ENCODE assay signal across 1 cellular context in the genomic region with DNA sequence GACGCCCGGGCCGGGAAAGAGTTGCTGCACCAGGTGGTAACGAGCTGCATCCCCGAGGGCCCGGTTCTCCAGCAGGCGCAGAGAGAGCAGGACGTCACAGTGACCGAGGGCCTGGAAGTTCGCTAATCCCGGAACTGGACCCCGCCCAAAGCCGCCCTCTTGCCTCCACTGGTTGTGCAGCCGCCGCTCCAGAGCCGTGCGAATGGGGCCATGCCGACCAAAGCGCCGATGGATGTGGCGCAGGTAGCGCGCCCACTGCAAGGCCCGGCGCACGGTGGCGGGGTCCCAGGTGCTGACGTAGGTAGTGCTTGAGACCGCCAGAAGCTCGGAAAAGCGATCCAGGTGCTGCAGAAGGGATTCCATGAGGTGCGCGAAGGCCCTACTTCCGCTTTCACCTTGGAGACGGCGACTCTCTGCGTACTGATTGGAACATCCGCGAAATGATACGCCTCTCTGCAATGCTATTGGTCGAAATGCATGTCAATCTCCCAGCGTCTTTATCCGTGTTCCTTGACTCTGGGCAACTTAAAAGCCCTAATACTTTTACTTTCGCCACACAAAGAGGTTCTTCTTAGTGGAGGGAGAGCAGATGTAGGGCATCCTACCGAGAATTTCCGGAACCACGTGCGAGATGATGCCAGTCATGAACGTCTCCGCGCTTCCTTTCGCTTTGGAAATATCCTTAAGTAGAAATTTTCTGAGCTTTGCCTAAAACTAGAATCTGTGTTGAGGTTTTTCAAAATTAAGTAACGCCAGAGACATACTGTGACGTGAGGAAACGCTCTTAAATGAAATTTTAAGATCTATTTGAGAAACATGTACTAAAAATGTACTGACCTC.
TF ChIP-seq lines count a peak whose summit lies in the region.

A gene with protein sequence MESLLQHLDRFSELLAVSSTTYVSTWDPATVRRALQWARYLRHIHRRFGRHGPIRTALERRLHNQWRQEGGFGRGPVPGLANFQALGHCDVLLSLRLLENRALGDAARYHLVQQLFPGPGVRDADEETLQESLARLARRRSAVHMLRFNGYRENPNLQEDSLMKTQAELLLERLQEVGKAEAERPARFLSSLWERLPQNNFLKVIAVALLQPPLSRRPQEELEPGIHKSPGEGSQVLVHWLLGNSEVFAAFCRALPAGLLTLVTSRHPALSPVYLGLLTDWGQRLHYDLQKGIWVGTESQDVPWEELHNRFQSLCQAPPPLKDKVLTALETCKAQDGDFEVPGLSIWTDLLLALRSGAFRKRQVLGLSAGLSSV (minus strand): TSS at position 376 of the 840 bp plus-strand sequence. CDS start 13 bp downstream, at position 363.

TF ChIP-seq in HepG2, 621 proteins besides CTCF, POLR2A, EP300 and RAD21 (continued from another document and continues in another):
- TF ChIP-seq, protein P1, sequence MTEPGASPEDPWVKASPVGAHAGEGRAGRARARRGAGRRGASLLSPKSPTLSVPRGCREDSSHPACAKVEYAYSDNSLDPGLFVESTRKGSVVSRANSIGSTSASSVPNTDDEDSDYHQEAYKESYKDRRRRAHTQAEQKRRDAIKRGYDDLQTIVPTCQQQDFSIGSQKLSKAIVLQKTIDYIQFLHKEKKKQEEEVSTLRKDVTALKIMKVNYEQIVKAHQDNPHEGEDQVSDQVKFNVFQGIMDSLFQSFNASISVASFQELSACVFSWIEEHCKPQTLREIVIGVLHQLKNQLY (CRISPR knock-in tag; IDR thresholded peaks at IDR 0.05) = 0 out of 2 replicates have a peak, but pooled peaks have one; percentile 4
- TF ChIP-seq REPIN1 (CRISPR knock-in tag; IDR thresholded peaks at IDR 0.05; ENCODE audit: borderline replicate concordance, low read depth) = 0 out of 2 replicates have a peak, but pooled peaks have one; percentile 25
- TF ChIP-seq KLF12 (CRISPR knock-in tag; IDR thresholded peaks at IDR 0.05; ENCODE audit: borderline replicate concordance) = peak; percentile 98
- no peak for TF ChIP-seq ZNF720 (CRISPR knock-in tag; IDR thresholded peaks at IDR 0.05)
- no peak for TF ChIP-seq TMF1 (CRISPR knock-in tag; IDR thresholded peaks at IDR 0.05; ENCODE audit: low read depth)
- no peak for TF ChIP-seq FLYWCH1 (CRISPR knock-in tag; IDR thresholded peaks at IDR 0.05)
- TF ChIP-seq ARNT2 (CRISPR knock-in tag; IDR thresholded peaks at IDR 0.05; ENCODE audit: low read depth) = 0 out of 2 replicates have a peak, but pooled peaks have one; percentile 12
- TF ChIP-seq ZNF670 (CRISPR knock-in tag; IDR thresholded peaks at IDR 0.05; ENCODE audit: borderline replicate concordance) = peak; percentile 14; the same call in 1 of the 2 replicates
- peak; percentile 75 for TF ChIP-seq TAF1 (CRISPR knock-in tag; IDR thresholded peaks at IDR 0.05)
- TF ChIP-seq, protein P2, sequence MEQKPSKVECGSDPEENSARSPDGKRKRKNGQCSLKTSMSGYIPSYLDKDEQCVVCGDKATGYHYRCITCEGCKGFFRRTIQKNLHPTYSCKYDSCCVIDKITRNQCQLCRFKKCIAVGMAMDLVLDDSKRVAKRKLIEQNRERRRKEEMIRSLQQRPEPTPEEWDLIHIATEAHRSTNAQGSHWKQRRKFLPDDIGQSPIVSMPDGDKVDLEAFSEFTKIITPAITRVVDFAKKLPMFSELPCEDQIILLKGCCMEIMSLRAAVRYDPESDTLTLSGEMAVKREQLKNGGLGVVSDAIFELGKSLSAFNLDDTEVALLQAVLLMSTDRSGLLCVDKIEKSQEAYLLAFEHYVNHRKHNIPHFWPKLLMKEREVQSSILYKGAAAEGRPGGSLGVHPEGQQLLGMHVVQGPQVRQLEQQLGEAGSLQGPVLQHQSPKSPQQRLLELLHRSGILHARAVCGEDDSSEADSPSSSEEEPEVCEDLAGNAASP (CRISPR knock-in tag; IDR thresholded peaks at IDR 0.05; ENCODE audit: borderline replicate concordance) = no peak
- TF ChIP-seq, protein P3, sequence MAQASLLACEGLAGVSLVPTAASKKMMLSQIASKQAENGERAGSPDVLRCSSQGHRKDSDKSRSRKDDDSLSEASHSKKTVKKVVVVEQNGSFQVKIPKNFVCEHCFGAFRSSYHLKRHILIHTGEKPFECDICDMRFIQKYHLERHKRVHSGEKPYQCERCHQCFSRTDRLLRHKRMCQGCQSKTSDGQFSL (CRISPR knock-in tag; IDR thresholded peaks at IDR 0.05) = no peak
- TF ChIP-seq ZNF34 (CRISPR knock-in tag; IDR thresholded peaks at IDR 0.05; ENCODE audit: borderline replicate concordance) = no peak
- no peak for TF ChIP-seq KLF15 (CRISPR knock-in tag; IDR thresholded peaks at IDR 0.05; ENCODE audit: borderline replicate concordance)
- TF ChIP-seq, protein P4, sequence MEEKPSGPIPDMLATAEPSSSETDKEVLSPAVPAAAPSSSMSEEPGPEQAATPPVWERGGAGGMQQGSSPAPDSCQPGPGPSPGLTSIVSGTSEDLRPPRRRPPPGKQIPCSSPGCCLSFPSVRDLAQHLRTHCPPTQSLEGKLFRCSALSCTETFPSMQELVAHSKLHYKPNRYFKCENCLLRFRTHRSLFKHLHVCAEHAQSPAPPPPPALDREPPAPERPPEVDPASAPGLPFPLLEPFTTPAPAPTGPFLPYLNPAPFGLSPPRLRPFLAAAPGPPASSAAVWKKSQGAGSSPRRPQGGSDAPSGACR (CRISPR knock-in tag; IDR thresholded peaks at IDR 0.05) = 0 out of 2 replicates have a peak, but pooled peaks have one; percentile 20
- TF ChIP-seq, protein P5, sequence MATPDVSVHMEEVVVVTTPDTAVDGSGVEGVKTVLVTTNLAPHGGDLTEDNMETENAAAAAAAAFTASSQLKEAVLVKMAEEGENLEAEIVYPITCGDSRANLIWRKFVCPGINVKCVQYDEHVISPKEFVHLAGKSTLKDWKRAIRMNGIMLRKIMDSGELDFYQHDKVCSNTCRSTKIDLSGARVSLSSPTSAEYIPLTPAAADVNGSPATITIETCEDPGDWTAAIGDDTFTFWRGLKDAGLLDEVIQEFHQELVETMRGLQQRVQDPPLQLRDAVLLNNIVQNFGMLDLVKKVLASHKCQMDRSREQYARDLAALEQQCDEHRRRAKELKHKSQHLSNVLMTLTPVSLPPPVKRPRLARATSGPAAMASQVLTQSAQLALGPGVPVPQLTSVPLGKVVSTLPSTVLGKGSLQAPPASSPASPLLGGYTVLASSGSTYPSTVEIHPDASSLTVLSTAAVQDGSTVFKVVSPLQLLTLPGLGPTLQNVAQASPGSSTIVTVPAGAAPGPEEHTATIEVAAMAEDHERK (CRISPR knock-in tag; IDR thresholded peaks at IDR 0.05; ENCODE audit: low read depth) = no peak
- TF ChIP-seq, protein P6, sequence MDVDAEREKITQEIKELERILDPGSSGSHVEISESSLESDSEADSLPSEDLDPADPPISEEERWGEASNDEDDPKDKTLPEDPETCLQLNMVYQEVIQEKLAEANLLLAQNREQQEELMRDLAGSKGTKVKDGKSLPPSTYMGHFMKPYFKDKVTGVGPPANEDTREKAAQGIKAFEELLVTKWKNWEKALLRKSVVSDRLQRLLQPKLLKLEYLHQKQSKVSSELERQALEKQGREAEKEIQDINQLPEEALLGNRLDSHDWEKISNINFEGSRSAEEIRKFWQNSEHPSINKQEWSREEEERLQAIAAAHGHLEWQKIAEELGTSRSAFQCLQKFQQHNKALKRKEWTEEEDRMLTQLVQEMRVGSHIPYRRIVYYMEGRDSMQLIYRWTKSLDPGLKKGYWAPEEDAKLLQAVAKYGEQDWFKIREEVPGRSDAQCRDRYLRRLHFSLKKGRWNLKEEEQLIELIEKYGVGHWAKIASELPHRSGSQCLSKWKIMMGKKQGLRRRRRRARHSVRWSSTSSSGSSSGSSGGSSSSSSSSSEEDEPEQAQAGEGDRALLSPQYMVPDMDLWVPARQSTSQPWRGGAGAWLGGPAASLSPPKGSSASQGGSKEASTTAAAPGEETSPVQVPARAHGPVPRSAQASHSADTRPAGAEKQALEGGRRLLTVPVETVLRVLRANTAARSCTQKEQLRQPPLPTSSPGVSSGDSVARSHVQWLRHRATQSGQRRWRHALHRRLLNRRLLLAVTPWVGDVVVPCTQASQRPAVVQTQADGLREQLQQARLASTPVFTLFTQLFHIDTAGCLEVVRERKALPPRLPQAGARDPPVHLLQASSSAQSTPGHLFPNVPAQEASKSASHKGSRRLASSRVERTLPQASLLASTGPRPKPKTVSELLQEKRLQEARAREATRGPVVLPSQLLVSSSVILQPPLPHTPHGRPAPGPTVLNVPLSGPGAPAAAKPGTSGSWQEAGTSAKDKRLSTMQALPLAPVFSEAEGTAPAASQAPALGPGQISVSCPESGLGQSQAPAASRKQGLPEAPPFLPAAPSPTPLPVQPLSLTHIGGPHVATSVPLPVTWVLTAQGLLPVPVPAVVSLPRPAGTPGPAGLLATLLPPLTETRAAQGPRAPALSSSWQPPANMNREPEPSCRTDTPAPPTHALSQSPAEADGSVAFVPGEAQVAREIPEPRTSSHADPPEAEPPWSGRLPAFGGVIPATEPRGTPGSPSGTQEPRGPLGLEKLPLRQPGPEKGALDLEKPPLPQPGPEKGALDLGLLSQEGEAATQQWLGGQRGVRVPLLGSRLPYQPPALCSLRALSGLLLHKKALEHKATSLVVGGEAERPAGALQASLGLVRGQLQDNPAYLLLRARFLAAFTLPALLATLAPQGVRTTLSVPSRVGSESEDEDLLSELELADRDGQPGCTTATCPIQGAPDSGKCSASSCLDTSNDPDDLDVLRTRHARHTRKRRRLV (CRISPR knock-in tag; IDR thresholded peaks at IDR 0.05) = no peak
- TF ChIP-seq NCOA2 (CRISPR knock-in tag; IDR thresholded peaks at IDR 0.05) = peak; percentile 34; the same call in 1 of the 2 replicates
- TF ChIP-seq ZNF335 (CRISPR knock-in tag; IDR thresholded peaks at IDR 0.05) = 0 out of 2 replicates have a peak, but pooled peaks have one; percentile 70
- no peak for TF ChIP-seq ONECUT2 (CRISPR knock-in tag; IDR thresholded peaks at IDR 0.05)
- TF ChIP-seq, protein P7, sequence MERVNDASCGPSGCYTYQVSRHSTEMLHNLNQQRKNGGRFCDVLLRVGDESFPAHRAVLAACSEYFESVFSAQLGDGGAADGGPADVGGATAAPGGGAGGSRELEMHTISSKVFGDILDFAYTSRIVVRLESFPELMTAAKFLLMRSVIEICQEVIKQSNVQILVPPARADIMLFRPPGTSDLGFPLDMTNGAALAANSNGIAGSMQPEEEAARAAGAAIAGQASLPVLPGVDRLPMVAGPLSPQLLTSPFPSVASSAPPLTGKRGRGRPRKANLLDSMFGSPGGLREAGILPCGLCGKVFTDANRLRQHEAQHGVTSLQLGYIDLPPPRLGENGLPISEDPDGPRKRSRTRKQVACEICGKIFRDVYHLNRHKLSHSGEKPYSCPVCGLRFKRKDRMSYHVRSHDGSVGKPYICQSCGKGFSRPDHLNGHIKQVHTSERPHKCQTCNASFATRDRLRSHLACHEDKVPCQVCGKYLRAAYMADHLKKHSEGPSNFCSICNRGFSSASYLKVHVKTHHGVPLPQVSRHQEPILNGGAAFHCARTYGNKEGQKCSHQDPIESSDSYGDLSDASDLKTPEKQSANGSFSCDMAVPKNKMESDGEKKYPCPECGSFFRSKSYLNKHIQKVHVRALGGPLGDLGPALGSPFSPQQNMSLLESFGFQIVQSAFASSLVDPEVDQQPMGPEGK (CRISPR knock-in tag; IDR thresholded peaks at IDR 0.05) = no peak
- peak; percentile 78 for TF ChIP-seq POLR2G (IDR thresholded peaks at IDR 0.05; ENCODE audit: low read depth, low read length)
- no peak; the same call in 1 of the 2 replicates for TF ChIP-seq TARDBP (CRISPR knock-in tag; IDR thresholded peaks at IDR 0.05)
- TF ChIP-seq, protein P8, sequence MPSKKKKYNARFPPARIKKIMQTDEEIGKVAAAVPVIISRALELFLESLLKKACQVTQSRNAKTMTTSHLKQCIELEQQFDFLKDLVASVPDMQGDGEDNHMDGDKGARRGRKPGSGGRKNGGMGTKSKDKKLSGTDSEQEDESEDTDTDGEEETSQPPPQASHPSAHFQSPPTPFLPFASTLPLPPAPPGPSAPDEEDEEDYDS (CRISPR knock-in tag; IDR thresholded peaks at IDR 0.05) = peak; percentile 79
- no peak for TF ChIP-seq SIX4 (CRISPR knock-in tag; IDR thresholded peaks at IDR 0.05)
- no peak for TF ChIP-seq ZNF367 (CRISPR knock-in tag; IDR thresholded peaks at IDR 0.05; ENCODE audit: borderline replicate concordance)
- peak; percentile 91 for TF ChIP-seq ZFX (CRISPR knock-in tag; IDR thresholded peaks at IDR 0.05; ENCODE audit: low read depth)
- TF ChIP-seq TBP (CRISPR knock-in tag; IDR thresholded peaks at IDR 0.05) = no peak
- TF ChIP-seq ZBTB3 (CRISPR knock-in tag; IDR thresholded peaks at IDR 0.05; ENCODE audit: borderline replicate concordance, low read depth) = no peak
- no peak for TF ChIP-seq ZNF644 (CRISPR knock-in tag; IDR thresholded peaks at IDR 0.05; ENCODE audit: low read depth)
- TF ChIP-seq ZEB1 (IDR thresholded peaks at IDR 0.05; ENCODE audit: insufficient replicate concordance, low read depth) = peak; percentile 64
- no peak for TF ChIP-seq ZNF746 (CRISPR knock-in tag; IDR thresholded peaks at IDR 0.05)
- TF ChIP-seq NR2C2 (CRISPR knock-in tag; IDR thresholded peaks at IDR 0.05; ENCODE audit: borderline replicate concordance) = peak; percentile 74
- TF ChIP-seq, protein P9, sequence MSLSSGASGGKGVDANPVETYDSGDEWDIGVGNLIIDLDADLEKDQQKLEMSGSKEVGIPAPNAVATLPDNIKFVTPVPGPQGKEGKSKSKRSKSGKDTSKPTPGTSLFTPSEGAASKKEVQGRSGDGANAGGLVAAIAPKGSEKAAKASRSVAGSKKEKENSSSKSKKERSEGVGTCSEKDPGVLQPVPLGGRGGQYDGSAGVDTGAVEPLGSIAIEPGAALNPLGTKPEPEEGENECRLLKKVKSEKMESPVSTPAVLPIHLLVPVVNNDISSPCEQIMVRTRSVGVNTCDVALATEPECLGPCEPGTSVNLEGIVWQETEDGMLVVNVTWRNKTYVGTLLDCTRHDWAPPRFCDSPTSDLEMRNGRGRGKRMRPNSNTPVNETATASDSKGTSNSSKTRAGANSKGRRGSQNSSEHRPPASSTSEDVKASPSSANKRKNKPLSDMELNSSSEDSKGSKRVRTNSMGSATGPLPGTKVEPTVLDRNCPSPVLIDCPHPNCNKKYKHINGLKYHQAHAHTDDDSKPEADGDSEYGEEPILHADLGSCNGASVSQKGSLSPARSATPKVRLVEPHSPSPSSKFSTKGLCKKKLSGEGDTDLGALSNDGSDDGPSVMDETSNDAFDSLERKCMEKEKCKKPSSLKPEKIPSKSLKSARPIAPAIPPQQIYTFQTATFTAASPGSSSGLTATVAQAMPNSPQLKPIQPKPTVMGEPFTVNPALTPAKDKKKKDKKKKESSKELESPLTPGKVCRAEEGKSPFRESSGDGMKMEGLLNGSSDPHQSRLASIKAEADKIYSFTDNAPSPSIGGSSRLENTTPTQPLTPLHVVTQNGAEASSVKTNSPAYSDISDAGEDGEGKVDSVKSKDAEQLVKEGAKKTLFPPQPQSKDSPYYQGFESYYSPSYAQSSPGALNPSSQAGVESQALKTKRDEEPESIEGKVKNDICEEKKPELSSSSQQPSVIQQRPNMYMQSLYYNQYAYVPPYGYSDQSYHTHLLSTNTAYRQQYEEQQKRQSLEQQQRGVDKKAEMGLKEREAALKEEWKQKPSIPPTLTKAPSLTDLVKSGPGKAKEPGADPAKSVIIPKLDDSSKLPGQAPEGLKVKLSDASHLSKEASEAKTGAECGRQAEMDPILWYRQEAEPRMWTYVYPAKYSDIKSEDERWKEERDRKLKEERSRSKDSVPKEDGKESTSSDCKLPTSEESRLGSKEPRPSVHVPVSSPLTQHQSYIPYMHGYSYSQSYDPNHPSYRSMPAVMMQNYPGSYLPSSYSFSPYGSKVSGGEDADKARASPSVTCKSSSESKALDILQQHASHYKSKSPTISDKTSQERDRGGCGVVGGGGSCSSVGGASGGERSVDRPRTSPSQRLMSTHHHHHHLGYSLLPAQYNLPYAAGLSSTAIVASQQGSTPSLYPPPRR (CRISPR knock-in tag; IDR thresholded peaks at IDR 0.05; ENCODE audit: borderline replicate concordance) = no peak; the same call in 1 of the 2 replicates
- no peak for TF ChIP-seq ZFP36L1 (CRISPR knock-in tag; IDR thresholded peaks at IDR 0.05)
- TF ChIP-seq RBM22 (optimal IDR thresholded peaks at IDR 0.05; ENCODE audit: low read length) = no peak
